In the genomic region with DNA sequence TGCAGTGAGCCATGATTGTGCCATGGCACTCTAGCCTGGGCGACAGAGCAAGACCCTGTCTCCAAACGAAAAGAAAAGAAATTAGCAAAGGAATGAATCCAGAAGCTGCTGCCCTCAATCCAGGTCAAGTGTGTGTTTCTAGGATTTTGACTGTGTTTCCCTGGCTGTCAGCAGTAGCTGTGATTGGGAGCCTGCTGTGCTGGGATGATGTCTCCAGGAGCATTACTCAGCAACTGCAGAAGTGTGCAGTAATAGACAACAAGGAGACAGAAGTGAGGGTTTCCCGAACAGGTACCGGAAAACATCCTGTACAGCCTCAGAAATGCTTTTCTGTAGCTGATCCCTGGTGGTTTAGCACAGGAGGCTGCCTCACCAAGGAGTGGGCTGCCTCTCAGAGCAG, we compare ENCODE assay signal across 18 cellular contexts.
DNase-seq lines count a peak whose midpoint lies in the region; FAIRE-seq and TF ChIP-seq lines count a peak whose summit lies in the region.
"Had no signal": no experiment of that assay in that cellular context is flagged by ENCODE, and none has a peak within 500 bp of the region (broad histone marks: within the 10 kb centered on the region; RNA-seq: fewer than 3 reads in every experiment).

No MANE protein-coding gene starts in this region.

- H3K4me1 Mint-ChIP-seq in neural progenitor cell = peaks cover 6% of the 10 kb centered on the region

- peak overlapping the region; percentile 26 for H3K4me3 ChIP-seq in WERI-Rb-1 (ENCODE audit: low read depth, low read length)
- H3K4me3 ChIP-seq in neural progenitor cell = no peak overlapping the region
- no peak overlapping the region for H3K4me3 ChIP-seq in brain microvascular endothelial cell (ENCODE audit: low read depth, low read length)
- H3K4me3 ChIP-seq: HAP-1 had no signal

- H2AFZ ChIP-seq in neural progenitor cell (replicated peaks) = peak overlapping the region; percentile 0

- no peaks in the 10 kb centered on the region for H3K79me2 ChIP-seq in neural progenitor cell (ENCODE audit: low read depth)

- FAIRE-seq in D721Med (lab: Jason Lieb, UNC) = peak; percentile 81
- peak; percentile 76 for FAIRE-seq in HTR-8/SVneo (lab: Jason Lieb, UNC)
- FAIRE-seq: A204.1, GM12891, GM19239, H1, HepG2 had no signal

- peaks cover 2% of the 10 kb centered on the region for H3K36me3 Mint-ChIP-seq in neural progenitor cell

- no peak overlapping the region for H3K27ac Mint-ChIP-seq in neural progenitor cell

- H4K20me1 ChIP-seq in neural progenitor cell (ENCODE audit: low read depth) = no peaks in the 10 kb centered on the region

- H3K4me3 Mint-ChIP-seq in neural progenitor cell = no peak overlapping the region
- H3K4me3 Mint-ChIP-seq: CD8-positive, alpha-beta memory T cell had no signal

- in situ Hi-C loops in brain microvascular endothelial cell (cut with HindIII; ENCODE audit: low pct_ligation_motif_present, low sequenced_read_pairs) = no loop called here

- H3K9ac ChIP-seq in neural progenitor cell = no peak overlapping the region

- DNase-seq in D721Med (ENCODE audit: insufficient read length, low spot score) (no peak), HTR-8/SVneo (ENCODE audit: insufficient read length, low spot score) (no peak), WERI-Rb-1 (peak; percentile 23), neural progenitor cell (ENCODE audit: low spot score) (no peak), OCI-M2 (lab: John Stamatoyannopoulos, UW; ENCODE audit: unreplicated experiment) (no peak), NCI-H1694 treated with DMSO at 0.1 percent for 48 hours (lab: John Stamatoyannopoulos, UW) (no peak), brain microvascular endothelial cell (no peak)
- DNase-seq: BE2C; Caco-2; CD8-positive, alpha-beta memory T cell; DMS53 had no signal

- H3K27me3 ChIP-seq in WERI-Rb-1 (ENCODE audit: insufficient read depth, low read depth, severe bottlenecking) (no peaks in the 10 kb centered on the region), neural progenitor cell (no peaks in the 10 kb centered on the region), brain microvascular endothelial cell (replicated peaks) (no peaks in the 10 kb centered on the region)
- H3K27me3 ChIP-seq: BE2C had no signal

- no peaks in the 10 kb centered on the region for H3K4me1 ChIP-seq in neural progenitor cell
- H3K4me1 ChIP-seq: BE2C, Caco-2, HAP-1 had no signal

- peaks cover 11% of the 10 kb centered on the region for H3K9me3 Mint-ChIP-seq in neural progenitor cell

- H3K27me3 Mint-ChIP-seq in neural progenitor cell (ENCODE audit: insufficient read depth, low read depth) = peaks cover 3% of the 10 kb centered on the region
- H3K27me3 Mint-ChIP-seq: CD8-positive, alpha-beta memory T cell had no signal

- H3K27ac ChIP-seq in WERI-Rb-1 (no peak overlapping the region), neural progenitor cell (no peak overlapping the region), brain microvascular endothelial cell (no peak overlapping the region)
- H3K27ac ChIP-seq: C4-2B had no signal

- H3K9me3 ChIP-seq in WERI-Rb-1 (ENCODE audit: severe bottlenecking) = no peaks in the 10 kb centered on the region
- H3K9me3 ChIP-seq in neural progenitor cell (ENCODE audit: low read depth) = no peaks in the 10 kb centered on the region
- H3K9me3 ChIP-seq: BE2C, Caco-2, HAP-1 had no signal

- TF ChIP-seq CTCF in D721Med (IDR thresholded peaks at IDR 0.05; ENCODE audit: insufficient read depth, missing control alignments) (no peak), WERI-Rb-1 (IDR thresholded peaks at IDR 0.05; ENCODE audit: low read depth, low read length) (no peak), neural progenitor cell (IDR thresholded peaks at IDR 0.05) (no peak), brain microvascular endothelial cell (IDR thresholded peaks at IDR 0.05; ENCODE audit: low read depth, low read length, missing control alignments) (no peak)

- no peaks in the 10 kb centered on the region for H3F3A ChIP-seq in neural progenitor cell (ENCODE audit: low read depth)

- H3K4me2 ChIP-seq in neural progenitor cell = no peak overlapping the region

- no peaks in the 10 kb centered on the region for H3K36me3 ChIP-seq in WERI-Rb-1
- no peaks in the 10 kb centered on the region for H3K36me3 ChIP-seq in neural progenitor cell
- no peaks in the 10 kb centered on the region for H3K36me3 ChIP-seq in brain microvascular endothelial cell (replicated peaks)
- H3K36me3 ChIP-seq: BE2C, HAP-1 had no signal
